In genomic region chr10:3129581-3130340, GRCh38 we compare ENCODE assay signal across 23 cellular contexts. TPM values are rescaled to one million over a fixed set of nuclear protein-coding genes. Genes with fewer than 3 reads are reported as not detected.
DNase-seq lines count a peak whose midpoint lies in the region; ATAC-seq, FAIRE-seq and TF ChIP-seq lines count a peak whose summit lies in the region.
"Had no signal": no experiment of that assay in that cellular context is flagged by ENCODE, and none has a peak within 500 bp of the region (broad histone marks: within the 10 kb centered on the region; RNA-seq: fewer than 3 reads in every experiment).

No MANE protein-coding gene starts in this region.

- H3K4me1 ChIP-seq in A549, result peaks cover 31% of the 10 kb centered on the region

- H3K4me3 Mint-ChIP-seq in Calu3 (ENCODE audit: low read depth, unreplicated experiment) (no peak overlapping the region), neural crest cell (no peak overlapping the region)
- H3K4me3 Mint-ChIP-seq in activated T-helper 17 cell treated with anti-CD3 and anti-CD28 coated beads, Interleukin-2, amount 50 U/mL, for 72 hours, result peak overlapping the region; percentile 12

- no peaks in the 10 kb centered on the region for H3K4me1 Mint-ChIP-seq in Calu3 (ENCODE audit: low read depth, unreplicated experiment)
- peaks cover 3% of the 10 kb centered on the region for H3K4me1 Mint-ChIP-seq in activated T-helper 17 cell treated with anti-CD3 and anti-CD28 coated beads, Interleukin-2, amount 50 U/mL, for 72 hours
- H3K4me1 Mint-ChIP-seq in neural crest cell, result no peaks in the 10 kb centered on the region

- intact Hi-C loops in Calu3 (cut with micrococcal nuclease; ENCODE audit: unreplicated experiment), result no loop called here

- no peak overlapping the region for H3K4me2 ChIP-seq in A549

- BruUV-seq in Calu3 (replicated peaks; lab: Mats Ljungman, UMichigan), result no TSS peak

- 94% methylated on average over 31 of the region's 40 CpGs for WGBS in A549 (ENCODE audit: missing lambda C conversion rate)

- no peak for TF ChIP-seq RAD21 in A549 (conservative IDR thresholded peaks at IDR 0.05 in 1 of 2, IDR thresholded peaks at IDR 0.05 in 1 of 2)

- H3K27ac ChIP-seq in A549, result peak overlapping the region; percentile 9 to 72; a peak in 3 of 6 replicates
- H3K27ac ChIP-seq: C4-2B, HL-60 had no signal

- TF ChIP-seq POLR2A in A549 (IDR thresholded peaks at IDR 0.05; ENCODE audit: low read length), result no peak

- TF ChIP-seq EP300 in A549 (IDR thresholded peaks at IDR 0.05), result no peak

- CTCF ChIA-PET in A549 (lab: Yijun Ruan, JAX) (interaction anchor here (0.6 to 2.3 kb wide), 3 partner anchors 10 to 49 kb away, joined by 3 to 8 read pairs (median 3); no protein-coding TSS in a partner anchor), Calu3 (lab: Charles Lee) (no interaction called here)

- POLR2A ChIA-PET in A549 (lab: Yijun Ruan, JAX), result no interaction called here

- DNase-seq in A549 (ENCODE audit: low read depth in 1 of 2, low spot score in 1 of 2) (no peak), Calu3 (no peak), neural crest cell (ENCODE audit: low read depth, low spot score) (no peak), DMS 273 treated with DMSO at 0.1 percent for 48 hours (lab: John Stamatoyannopoulos, UW) (no peak), urothelium cell line (ENCODE audit: low spot score) (no peak), GM13977 (ENCODE audit: low spot score) (no peak)
- DNase-seq: ACHN, AML-193, DMS153, EL, IMR-90, Karpas-422, NCI-H1048, NCI-H1436, NCI-H1930, NCI-H345, NCI-H524 treated with DMSO at 0.1 percent for 48 hours, SW 1271 had no signal

- H3K27ac Mint-ChIP-seq in Calu3 (ENCODE audit: unreplicated experiment) (peak overlapping the region; percentile 75), neural crest cell (ENCODE audit: unreplicated experiment) (peak overlapping the region; percentile 27)
- peak overlapping the region; percentile 70 for H3K27ac Mint-ChIP-seq in activated T-helper 17 cell treated with anti-CD3 and anti-CD28 coated beads, Interleukin-2, amount 50 U/mL, for 72 hours

- FAIRE-seq in A549 (lab: Jason Lieb, UNC), result no peak
- no peak for FAIRE-seq in urothelium cell line (lab: Jason Lieb, UNC)
- FAIRE-seq: GM12892 had no signal

- H3K27me3 Mint-ChIP-seq in Calu3 (ENCODE audit: unreplicated experiment) (no peaks in the 10 kb centered on the region), neural crest cell (ENCODE audit: low read depth) (no peaks in the 10 kb centered on the region)
- no peaks in the 10 kb centered on the region for H3K27me3 Mint-ChIP-seq in activated T-helper 17 cell treated with anti-CD3 and anti-CD28 coated beads, Interleukin-2, amount 50 U/mL, for 72 hours

- ATAC-seq in A549 (peak in 1 of 2 experiments; percentile 2; a peak in 3 of 6 replicates), GM19467 (IDR thresholded peaks at IDR 0.05; ENCODE audit: unreplicated experiment) (no peak)
- peak; percentile 10 for ATAC-seq in activated T-helper 17 cell treated with anti-CD3 and anti-CD28 coated beads, Interleukin-2, amount 50 U/mL, for 72 hours (replicated peaks)

- H3K36me3 Mint-ChIP-seq in Calu3 (ENCODE audit: insufficient read depth, unreplicated experiment) (peaks cover 93% of the 10 kb centered on the region), neural crest cell (ENCODE audit: low read depth) (peaks cover 11% of the 10 kb centered on the region)
- peaks cover 100% of the 10 kb centered on the region for H3K36me3 Mint-ChIP-seq in activated T-helper 17 cell treated with anti-CD3 and anti-CD28 coated beads, Interleukin-2, amount 50 U/mL, for 72 hours (ENCODE audit: low read depth)

- H3K9me3 ChIP-seq in A549, result no peaks in the 10 kb centered on the region

- H3K9me3 Mint-ChIP-seq in Calu3 (ENCODE audit: low read depth, unreplicated experiment) (no peaks in the 10 kb centered on the region), neural crest cell (no peaks in the 10 kb centered on the region)
- no peaks in the 10 kb centered on the region for H3K9me3 Mint-ChIP-seq in activated T-helper 17 cell treated with anti-CD3 and anti-CD28 coated beads, Interleukin-2, amount 50 U/mL, for 72 hours

- no peak for TF ChIP-seq CTCF in A549 (IDR thresholded peaks at IDR 0.05)
- TF ChIP-seq CTCF in Calu3 (IDR thresholded peaks at IDR 0.05; ENCODE audit: unreplicated experiment), result no peak
- no peak for TF ChIP-seq CTCF in neural crest cell (conservative IDR thresholded peaks at IDR 0.05)
- TF ChIP-seq CTCF in GM13977 (IDR thresholded peaks at IDR 0.05; ENCODE audit: extremely low read depth, insufficient read depth, missing control alignments), result no peak

- in situ Hi-C loops in GM13977 (cut with MboI; ENCODE audit: low pct_unique_long_range_greater_than_20kb, low sequenced_read_pairs, unreplicated experiment), result no loop called here

- no peak overlapping the region for H3K4me3 ChIP-seq in A549

TF ChIP-seq in A549, 52 proteins besides CTCF, POLR2A, EP300 and RAD21 (continues in another document):
- TF ChIP-seq HEYL (CRISPR knock-in tag; IDR thresholded peaks at IDR 0.05), result no peak
- no peak for TF ChIP-seq HOXB13 (CRISPR knock-in tag; IDR thresholded peaks at IDR 0.05; ENCODE audit: low read depth)
- no peak for TF ChIP-seq ZFP36 (IDR thresholded peaks at IDR 0.05; ENCODE audit: borderline replicate concordance, partially characterized antibody)
- TF ChIP-seq FOXS1 (CRISPR knock-in tag; IDR thresholded peaks at IDR 0.05), result no peak
- no peak for TF ChIP-seq REST (IDR thresholded peaks at IDR 0.05)
- no peak for TF ChIP-seq JUN (IDR thresholded peaks at IDR 0.05)
- TF ChIP-seq MAX (IDR thresholded peaks at IDR 0.05), result no peak
- TF ChIP-seq EHF (CRISPR knock-in tag; IDR thresholded peaks at IDR 0.05), result no peak
- TF ChIP-seq ATOH8 (CRISPR knock-in tag; IDR thresholded peaks at IDR 0.05; ENCODE audit: low read depth), result no peak
- TF ChIP-seq MAFK (IDR thresholded peaks at IDR 0.05; ENCODE audit: partially characterized antibody), result no peak
- TF ChIP-seq HOXA7 (CRISPR knock-in tag; IDR thresholded peaks at IDR 0.05), result no peak
- TF ChIP-seq USF2 (IDR thresholded peaks at IDR 0.05), result no peak
- TF ChIP-seq RNF2 (IDR thresholded peaks at IDR 0.05; ENCODE audit: borderline replicate concordance, low read depth), result no peak
- TF ChIP-seq RFX5 (IDR thresholded peaks at IDR 0.05), result no peak
- no peak for TF ChIP-seq NFE2L2 (conservative IDR thresholded peaks at IDR 0.05; ENCODE audit: low read length)
- no peak for TF ChIP-seq NPAS2 (CRISPR knock-in tag; IDR thresholded peaks at IDR 0.05; ENCODE audit: borderline replicate concordance)

RNA-seq across cellular contexts. Expression of gene PITRM1, which starts 42.8 kb away (rescaled TPM):
- polyA plus RNA-seq in A549 (2011; rRNA removed) (45.9 and 62.3 TPM in 2 replicates), A549 (2017; fragmentation: RNase III; extraction: RNeasy Plus Mini Kit Qiagen cat#74134 plus additional on column Dnase treatment) (64.0 to 72.0 TPM (median 64.5 TPM) in 3 replicates)
- 59.8 and 62.4 TPM in 2 replicates for polyA plus RNA-seq in A549 (2012; cell fraction: cytosol; rRNA removed)
- 123 and 130 TPM in 2 replicates for polyA plus RNA-seq in A549 (2012; cell fraction: nucleus; rRNA removed)
- polyA minus RNA-seq in A549 (2011; rRNA and poly(A)+ RNA removed), result 62.6 and 68.0 TPM in 2 replicates
- total RNA-seq in Calu3 (2022) (65.8 and 70.4 TPM in 2 replicates), neural crest cell (46.6 and 47.4 TPM in 2 replicates)
- 100 to 1,000 TPM; 160 to 169 TPM for total RNA-seq in activated T-helper 17 cell treated with anti-CD3 and anti-CD28 coated beads, Interleukin-2, amount 50 U/mL, for 72 hours
